16 cellular contexts compared by ENCODE assay signal in the genomic region with DNA sequence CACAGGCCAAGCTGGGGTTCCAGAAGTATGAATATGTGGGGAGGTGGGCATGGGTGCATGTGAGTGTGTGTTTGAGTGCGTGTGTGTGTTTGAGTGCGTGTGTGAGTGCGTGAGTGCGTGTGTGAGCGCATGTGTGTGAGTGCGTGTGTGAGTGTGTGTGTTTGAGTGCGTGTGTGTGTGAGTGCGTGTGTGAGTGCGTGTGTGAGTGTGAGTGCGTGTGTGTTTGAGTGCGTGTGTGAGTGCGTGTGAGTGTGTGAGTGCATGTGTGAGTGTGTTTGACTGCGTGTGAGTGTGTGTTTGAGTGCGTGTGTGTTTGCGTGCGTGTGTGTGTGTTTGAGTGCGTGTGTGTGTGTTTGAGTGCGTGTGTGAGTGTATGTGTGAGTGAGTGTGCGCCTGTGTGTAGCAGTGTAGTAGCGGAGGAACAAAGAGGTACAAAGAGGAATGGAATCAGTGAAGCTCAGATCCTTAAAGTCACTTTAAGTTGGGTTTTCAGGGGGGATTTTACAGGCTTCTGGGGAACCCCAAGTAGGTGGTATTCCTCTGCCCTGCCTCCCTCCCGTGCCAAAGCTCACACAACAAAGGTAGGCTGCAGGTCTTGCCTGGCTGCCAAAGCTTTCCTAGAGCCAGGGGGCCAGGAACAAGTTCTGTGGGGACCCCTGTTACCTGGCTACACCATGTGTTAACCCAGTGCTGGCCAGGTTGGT.
DNase-seq lines count a peak whose midpoint lies in the region; ATAC-seq, FAIRE-seq and TF ChIP-seq lines count a peak whose summit lies in the region.
"Had no signal": no experiment of that assay in that cellular context is flagged by ENCODE, and none has a peak within 500 bp of the region (broad histone marks: within the 10 kb centered on the region; RNA-seq: fewer than 3 reads in every experiment).

No MANE protein-coding gene starts in this region.

- ATAC-seq in GM18907 (IDR thresholded peaks at IDR 0.05; ENCODE audit: unreplicated experiment) (peak; percentile 41), GM18909 (IDR thresholded peaks at IDR 0.05; ENCODE audit: poor library complexity, unreplicated experiment) (no peak)
- ATAC-seq: HepG2 had no signal

- peak overlapping the region in 4 of 6 donors; percentile 0 to 86 (median 69) for H3K27ac Mint-ChIP-seq in immature natural killer cell

- DNase-seq in HTR-8/SVneo (ENCODE audit: insufficient read length, low spot score): no peak
- DNase-seq in immature natural killer cell: no peak
- no peak for DNase-seq in GM10266 (ENCODE audit: extremely low spot score)
- no peak for DNase-seq in stimulated activated CD4-positive, alpha-beta T cell treated with anti-CD3 and anti-CD28 coated beads, Interleukin-4, amount 100 ng/mL, for 4 hours
- DNase-seq in NCI-H146 treated with DMSO at 0.1 percent for 48 hours (lab: John Stamatoyannopoulos, UW; ENCODE audit: unreplicated experiment): no peak
- DNase-seq: BE2C, GM23248, HCEC 1CT, KG1, NCI-H446, OCI-M1, T-helper 1 cell had no signal

- H3K4me3 Mint-ChIP-seq in immature natural killer cell: peak overlapping the region in 2 of 5 donors; percentile 42 to 50

- no peaks in the 10 kb centered on the region for H3K36me3 Mint-ChIP-seq in immature natural killer cell

- no peak for TF ChIP-seq CTCF in GM10266 (IDR thresholded peaks at IDR 0.05; ENCODE audit: control insufficient read depth, insufficient read depth, low read depth, missing control alignments)

- peaks cover 5 to 9% (median 6%) of the 10 kb centered on the region in 3 donors for H3K27me3 Mint-ChIP-seq in immature natural killer cell (ENCODE audit: low read depth in 3 of 3)

- peaks cover 10 to 11% of the 10 kb centered on the region in 2 donors for H3K4me1 Mint-ChIP-seq in immature natural killer cell

- peak; percentile 52 for FAIRE-seq in HTR-8/SVneo (lab: Jason Lieb, UNC)
- FAIRE-seq: HepG2, RCC 7860 had no signal

- no peaks in the 10 kb centered on the region for H3K9me3 Mint-ChIP-seq in immature natural killer cell
